ENCODE assay signal across 9 cellular contexts in the genomic region with DNA sequence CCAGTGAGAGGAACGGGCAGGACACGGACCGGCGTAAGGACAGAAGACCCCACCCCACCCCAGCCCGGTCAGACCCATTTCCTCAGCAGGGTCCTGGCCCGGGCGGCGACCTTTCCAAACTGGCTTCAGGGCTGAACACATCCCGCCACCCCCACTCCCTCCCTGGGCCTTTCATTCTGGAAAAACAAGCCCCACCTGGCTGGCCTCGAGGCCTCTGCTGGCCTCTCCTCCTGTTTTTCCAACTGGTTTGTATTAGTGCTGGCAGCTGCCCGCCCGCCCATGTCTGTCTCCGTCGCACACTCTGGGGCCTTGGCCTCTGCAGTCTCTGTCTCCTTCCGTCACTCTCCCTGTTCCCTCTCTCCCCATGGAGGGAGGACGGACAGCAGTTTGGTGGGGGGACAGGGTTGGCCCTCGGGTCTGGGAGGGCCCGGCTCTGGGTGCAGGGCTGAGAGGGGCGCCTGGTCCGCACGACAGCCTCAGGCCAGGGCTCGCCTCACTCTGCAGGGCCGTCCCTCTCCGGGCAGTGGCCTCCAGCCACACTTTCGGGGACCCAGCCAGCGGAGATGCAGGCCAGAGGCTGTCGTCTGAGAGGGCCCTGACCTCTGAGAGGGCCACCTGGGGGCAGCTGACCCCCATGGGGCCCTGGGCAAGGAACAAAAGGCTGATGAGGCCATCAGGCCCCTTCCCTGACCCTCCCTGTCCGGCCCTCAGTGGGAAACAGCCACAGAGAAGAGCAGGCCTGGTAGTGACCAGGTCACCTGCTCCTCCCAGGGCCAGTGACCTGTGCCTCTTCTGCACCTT. TPM values are rescaled to one million over a fixed set of nuclear protein-coding genes. Genes with fewer than 3 reads are reported as not detected.
DNase-seq lines count a peak whose midpoint lies in the region; ATAC-seq, FAIRE-seq and TF ChIP-seq lines count a peak whose summit lies in the region.
"Had no signal": no experiment of that assay in that cellular context is flagged by ENCODE, and none has a peak within 500 bp of the region (broad histone marks: within the 10 kb centered on the region; RNA-seq: fewer than 3 reads in every experiment).

No MANE protein-coding gene starts in this region.

- H3K27me3 ChIP-seq in GM23338 (ENCODE audit: insufficient read depth) (peaks cover 7% of the 10 kb centered on the region), astrocyte (ENCODE audit: insufficient read depth, low read length) (no peaks in the 10 kb centered on the region), right cardiac atrium (ENCODE audit: control insufficient read depth, insufficient read depth) (no peaks in the 10 kb centered on the region), smooth muscle cell (ENCODE audit: low read depth) (no peaks in the 10 kb centered on the region)

- H3K9me3 ChIP-seq in astrocyte (ENCODE audit: insufficient read depth, low read depth, low read length) = no peaks in the 10 kb centered on the region
- no peaks in the 10 kb centered on the region for H3K9me3 ChIP-seq in right cardiac atrium (ENCODE audit: control insufficient read depth, low read length)
- H3K9me3 ChIP-seq in smooth muscle cell (replicated peaks; ENCODE audit: low read depth) = no peaks in the 10 kb centered on the region

- H3K27ac Mint-ChIP-seq in GM23338 (peak overlapping the region; percentile 44; the same call in 1 of the 2 replicates), astrocyte (ENCODE audit: unreplicated experiment) (peak overlapping the region; percentile 97)

- WGBS in right cardiac atrium = 48% methylated on average over 28 of the region's 28 CpGs
- 39% methylated on average over 28 of the region's 28 CpGs for WGBS in smooth muscle cell (ENCODE audit: low lambda C conversion rate)

- H3K36me3 ChIP-seq in GM23338 (ENCODE audit: insufficient read depth) = no peaks in the 10 kb centered on the region
- H3K36me3 ChIP-seq in astrocyte (ENCODE audit: insufficient read depth, low read length) = no peaks in the 10 kb centered on the region
- no peaks in the 10 kb centered on the region for H3K36me3 ChIP-seq in smooth muscle cell (ENCODE audit: low read depth)

- peaks cover 22% of the 10 kb centered on the region for H3K4me1 ChIP-seq in GM23338 (ENCODE audit: insufficient read depth)
- peaks cover 49% of the 10 kb centered on the region for H3K4me1 ChIP-seq in astrocyte (ENCODE audit: insufficient read depth, low read length)
- peaks cover 4% of the 10 kb centered on the region for H3K4me1 ChIP-seq in right cardiac atrium (ENCODE audit: control insufficient read depth, insufficient read depth, low read length)
- H3K4me1 ChIP-seq in smooth muscle cell (ENCODE audit: low read depth) = peaks cover 42% of the 10 kb centered on the region

- TF ChIP-seq CTCF in GM23338 (conservative IDR thresholded peaks at IDR 0.05; ENCODE audit: low read depth in 2 of 2) (no peak), astrocyte (IDR thresholded peaks at IDR 0.05; ENCODE audit: insufficient read depth, low read depth, low read length) (no peak), smooth muscle cell (IDR thresholded peaks at IDR 0.05; ENCODE audit: borderline replicate concordance, insufficient read depth, poor library complexity, severe bottlenecking) (no peak)

- H3K79me2 ChIP-seq in GM23338 (replicated peaks; ENCODE audit: insufficient read depth) (no peaks in the 10 kb centered on the region), astrocyte (ENCODE audit: insufficient read depth, low read length) (peaks cover 28% of the 10 kb centered on the region), smooth muscle cell (ENCODE audit: low read depth) (peaks cover 31% of the 10 kb centered on the region)

- H3K9me3 Mint-ChIP-seq in GM23338 (no peaks in the 10 kb centered on the region; the same call in 2 of the 3 replicates), astrocyte (ENCODE audit: unreplicated experiment) (no peaks in the 10 kb centered on the region)
- H3K9me3 Mint-ChIP-seq: H9 had no signal

- H3K4me3 ChIP-seq in GM23338 (no peak overlapping the region), astrocyte (ENCODE audit: insufficient read depth, low read depth, low read length) (peak overlapping the region; percentile 83), right cardiac atrium (ENCODE audit: low read length) (no peak overlapping the region), smooth muscle cell (no peak overlapping the region)

- H4K20me1 ChIP-seq in GM23338 (replicated peaks; ENCODE audit: insufficient read depth) (no peaks in the 10 kb centered on the region), astrocyte (ENCODE audit: insufficient read depth, low read length) (peaks cover 13% of the 10 kb centered on the region), smooth muscle cell (ENCODE audit: low read depth) (peaks cover 29% of the 10 kb centered on the region)

- H3F3A ChIP-seq in GM23338 (replicated peaks; ENCODE audit: low read depth) = peaks cover 19% of the 10 kb centered on the region; the same call in 1 of the 2 replicates
- H3F3A ChIP-seq in smooth muscle cell (ENCODE audit: low read depth) = peaks cover 17% of the 10 kb centered on the region

- peaks cover 31% of the 10 kb centered on the region for H3K4me1 Mint-ChIP-seq in GM23338
- peaks cover 24% of the 10 kb centered on the region for H3K4me1 Mint-ChIP-seq in astrocyte (ENCODE audit: low read depth, unreplicated experiment)

- H3K27ac ChIP-seq in GM23338 (ENCODE audit: low read depth) (no peak overlapping the region), astrocyte (ENCODE audit: low read depth, low read length) (peak overlapping the region; percentile 96), right cardiac atrium (ENCODE audit: low read length) (peak overlapping the region; percentile 19), smooth muscle cell (ENCODE audit: low read depth) (peak overlapping the region; percentile 96)

- H2AFZ ChIP-seq in GM23338 (no peak overlapping the region), astrocyte (ENCODE audit: low read depth, low read length) (no peak overlapping the region), smooth muscle cell (ENCODE audit: low read depth) (no peak overlapping the region)

- DNase-seq in GM23338 (ENCODE audit: low spot score) (no peak), astrocyte (ENCODE audit: low read depth) (peak; percentile 78), right cardiac atrium (peak; percentile 50 to 85 (median 77)), smooth muscle cell (lab: John Stamatoyannopoulos, UW; ENCODE audit: unreplicated experiment) (no peak), posterior vena cava (ENCODE audit: low spot score) (no peak), frontal cortex (ENCODE audit: low spot score in 2 of 2) (no peak), NCI-H1694 (lab: John Stamatoyannopoulos, UW) (no peak)
- DNase-seq: H9 had no signal

- H3K9me2 ChIP-seq in GM23338 (ENCODE audit: insufficient read depth) = no peaks in the 10 kb centered on the region

- FAIRE-seq in astrocyte (lab: Jason Lieb, UNC) = no peak
- no peak for FAIRE-seq in frontal cortex (lab: Jason Lieb, UNC)

- H3K27me3 Mint-ChIP-seq in GM23338 (ENCODE audit: insufficient read depth, low read depth, poor library complexity) (peaks cover 19% of the 10 kb centered on the region), astrocyte (ENCODE audit: low read depth, unreplicated experiment) (no peaks in the 10 kb centered on the region)

- H3K9ac ChIP-seq in astrocyte (ENCODE audit: low read length) (peak overlapping the region; percentile 95), smooth muscle cell (ENCODE audit: low read depth) (peak overlapping the region; percentile 85)

- H3K4me3 Mint-ChIP-seq in GM23338 (no peak overlapping the region; the same call in 2 of the 3 replicates), astrocyte (ENCODE audit: unreplicated experiment) (peak overlapping the region; percentile 77)
- H3K4me3 Mint-ChIP-seq: H9 had no signal

- intact Hi-C loops in right cardiac atrium (cut with DNase I) (no loop called here), posterior vena cava (cut with DNase I) (no loop called here)

- no peak overlapping the region for H3K4me2 ChIP-seq in GM23338
- peak overlapping the region; percentile 97 for H3K4me2 ChIP-seq in astrocyte (ENCODE audit: low read length)
- peak overlapping the region; percentile 92 for H3K4me2 ChIP-seq in smooth muscle cell

- ATAC-seq in GM23338 = no peak
- ATAC-seq in right cardiac atrium = peak; percentile 4 to 5
- ATAC-seq in HG02970 (IDR thresholded peaks at IDR 0.05; ENCODE audit: low FRiP score, unreplicated experiment) = no peak

- H3K36me3 Mint-ChIP-seq in GM23338 (ENCODE audit: low read depth) (no peaks in the 10 kb centered on the region), astrocyte (ENCODE audit: low read depth, unreplicated experiment) (peaks cover 4% of the 10 kb centered on the region)

RNA-seq across cellular contexts. Expression of gene MXRA8, which starts 1.5 kb away (rescaled TPM):
- total RNA-seq in GM23338 (2014; rRNA removed; shearing (Covaris generic)) = 11.7 and 17.2 TPM in 2 replicates
- polyA plus RNA-seq in GM23338 (2016; fragmentation: Nextera tagmentation; extraction: Ambion mirVana) (7.6 and 9.1 TPM in 2 replicates), right cardiac atrium (39.5 TPM), smooth muscle cell (473 and 597 TPM in 2 replicates)
- total RNA-seq in astrocyte (112 and 139 TPM in 2 replicates), right cardiac atrium (10 to 100 TPM; 21.9 to 38.8 (median 36.3) TPM), smooth muscle cell (240 and 266 TPM in 2 replicates), posterior vena cava (100 to 1,000 TPM; 104 to 174 TPM), frontal cortex (10.2 TPM)

RNA-seq across cellular contexts. Expression of gene DVL1, which starts 10.7 kb away (rescaled TPM):
- 62.7 and 69.7 TPM in 2 replicates for total RNA-seq in GM23338 (2014; rRNA removed; shearing (Covaris generic))
- 13.5 and 15.4 TPM in 2 replicates for polyA plus RNA-seq in GM23338 (2016; fragmentation: Nextera tagmentation; extraction: Ambion mirVana)
- 54.0 and 55.0 TPM in 2 replicates for total RNA-seq in astrocyte
- total RNA-seq in right cardiac atrium = 10 to 100 TPM; 64.4 to 87.4 (median 66.3) TPM
- polyA plus RNA-seq in right cardiac atrium = 70.0 TPM
- 28.5 and 37.8 TPM in 2 replicates for total RNA-seq in smooth muscle cell
- 28.7 and 43.5 TPM in 2 replicates for polyA plus RNA-seq in smooth muscle cell
- total RNA-seq in posterior vena cava = 10 to 100 TPM; 45.9 to 61.9 TPM
- total RNA-seq in frontal cortex = 65.2 TPM

RNA-seq across cellular contexts. Expression of gene AURKAIP1, which starts 15.1 kb away (rescaled TPM):
- total RNA-seq in GM23338 (2014; rRNA removed; shearing (Covaris generic)) = 156 and 167 TPM in 2 replicates
- polyA plus RNA-seq in GM23338 (2016; fragmentation: Nextera tagmentation; extraction: Ambion mirVana) (355 and 369 TPM in 2 replicates), right cardiac atrium (331 TPM), smooth muscle cell (214 and 245 TPM in 2 replicates)
- total RNA-seq in astrocyte (135 and 139 TPM in 2 replicates), right cardiac atrium (100 to 1,000 TPM; 175 to 210 (median 188) TPM), smooth muscle cell (60.1 and 81.8 TPM in 2 replicates), posterior vena cava (10 to 100 TPM; 70.9 to 78.8 TPM), frontal cortex (31.0 TPM)

RNA-seq across cellular contexts. Expression of gene TAS1R3, which starts 28.8 kb away (rescaled TPM):
- total RNA-seq in GM23338 (2014; rRNA removed; shearing (Covaris generic)) = 0.14 TPM in 1 of 2 replicates, not detected in the other
- 0.12 TPM in 1 of 2 replicates, not detected in the other for polyA plus RNA-seq in GM23338 (2016; fragmentation: Nextera tagmentation; extraction: Ambion mirVana)
- 0.41 and 0.50 TPM in 2 replicates for total RNA-seq in astrocyte
- total RNA-seq in right cardiac atrium = under 1 TPM; 0.33 to 0.51 (median 0.38) TPM
- polyA plus RNA-seq in right cardiac atrium = 0.66 TPM
- total RNA-seq in smooth muscle cell = 0.18 and 0.36 TPM in 2 replicates
- polyA plus RNA-seq in smooth muscle cell = 0.39 and 0.79 TPM in 2 replicates
- total RNA-seq in posterior vena cava = under 1 TPM in 1 of 2 donors, not detected in 1; 0.09 TPM
- total RNA-seq in frontal cortex = 0.41 TPM

RNA-seq across cellular contexts. Expression of gene CPTP, which starts 35.3 kb away (rescaled TPM):
- 12.9 and 13.5 TPM in 2 replicates for total RNA-seq in GM23338 (2014; rRNA removed; shearing (Covaris generic))
- polyA plus RNA-seq in GM23338 (2016; fragmentation: Nextera tagmentation; extraction: Ambion mirVana) = 8.1 and 8.2 TPM in 2 replicates
- 25.6 and 28.5 TPM in 2 replicates for total RNA-seq in astrocyte
- 10 to 100 TPM; 24.0 to 29.0 (median 27.0) TPM for total RNA-seq in right cardiac atrium
- polyA plus RNA-seq in right cardiac atrium = 53.9 TPM
- total RNA-seq in smooth muscle cell = 13.8 and 16.2 TPM in 2 replicates
- polyA plus RNA-seq in smooth muscle cell = 32.5 and 34.3 TPM in 2 replicates
- total RNA-seq in posterior vena cava = 10 to 100 TPM; 11.6 to 14.1 TPM
- 14.3 TPM for total RNA-seq in frontal cortex

Comparison
In these comparisons a context has a peak if more than half of its experiments do, and no peak if none do; other contexts are left out.
1. ATAC-seq: peak in right cardiac atrium (2 of 2); none in GM23338 (single experiment) and HG02970 (single experiment).
2. DNase-seq: peak in astrocyte (single experiment) and right cardiac atrium (3 of 3); none in GM23338 (single experiment), smooth muscle cell (single experiment), posterior vena cava (single experiment), frontal cortex (0 of 2) and NCI-H1694 (single experiment).